In the genomic region with DNA sequence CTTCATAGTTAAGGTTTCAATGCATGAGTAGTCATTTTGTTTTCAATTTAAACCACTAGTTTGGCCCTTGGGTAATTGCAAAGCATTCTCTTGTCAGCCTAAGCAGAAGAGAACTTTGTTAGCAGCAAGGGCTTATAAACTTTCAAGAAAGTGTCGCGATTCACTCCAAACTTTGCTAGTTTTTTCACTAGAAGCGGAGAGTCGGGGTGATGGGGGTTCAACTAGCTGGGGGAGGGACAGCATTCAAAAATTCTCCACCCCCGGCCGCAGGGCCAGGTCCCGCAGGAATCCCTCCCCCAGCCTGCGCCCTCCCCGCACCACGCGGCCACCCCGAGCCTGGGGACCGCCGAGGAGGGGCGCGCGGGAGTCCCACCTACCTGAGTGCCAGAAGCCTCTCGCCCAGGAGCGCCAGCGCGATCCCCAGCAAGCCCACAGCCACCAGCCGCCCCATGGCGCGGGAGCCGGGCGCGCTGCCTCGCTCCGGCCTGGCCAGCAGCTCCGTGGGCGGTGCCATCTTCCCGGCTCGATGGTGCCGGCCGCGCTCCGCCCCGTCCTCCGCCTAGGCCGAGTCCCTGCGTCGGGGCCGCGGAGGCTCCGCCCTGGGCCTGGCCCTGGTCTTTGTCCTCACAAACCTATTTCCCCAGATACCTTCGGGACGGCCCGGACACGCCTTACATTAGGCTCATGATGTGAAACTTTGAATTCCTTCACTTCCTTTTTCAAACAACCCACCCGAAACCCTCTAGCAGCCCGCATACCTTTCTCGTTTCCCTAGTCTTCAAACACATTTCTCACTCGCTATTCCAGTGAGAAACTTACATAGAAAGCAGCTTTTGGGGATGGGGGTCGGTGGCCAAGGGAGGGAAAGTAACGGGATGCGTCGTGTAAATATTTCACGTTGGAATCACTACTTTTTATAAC, we compare ENCODE assay signal across 1 cellular context.
TF ChIP-seq lines count a peak whose summit lies in the region.

A gene (minus strand): TSS at position 528 of the 921 bp plus-strand sequence. CDS start 77 bp downstream, at position 451.

TF ChIP-seq in K562, 482 proteins besides CTCF, POLR2A, EP300 and RAD21 (continued from another document and continues in another):
- TF ChIP-seq, protein P1, sequence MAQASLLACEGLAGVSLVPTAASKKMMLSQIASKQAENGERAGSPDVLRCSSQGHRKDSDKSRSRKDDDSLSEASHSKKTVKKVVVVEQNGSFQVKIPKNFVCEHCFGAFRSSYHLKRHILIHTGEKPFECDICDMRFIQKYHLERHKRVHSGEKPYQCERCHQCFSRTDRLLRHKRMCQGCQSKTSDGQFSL (CRISPR knock-in tag; IDR thresholded peaks at IDR 0.05): no peak
- TF ChIP-seq, protein P1 (tag; IDR thresholded peaks at IDR 0.05): no peak
- TF ChIP-seq, protein P2, sequence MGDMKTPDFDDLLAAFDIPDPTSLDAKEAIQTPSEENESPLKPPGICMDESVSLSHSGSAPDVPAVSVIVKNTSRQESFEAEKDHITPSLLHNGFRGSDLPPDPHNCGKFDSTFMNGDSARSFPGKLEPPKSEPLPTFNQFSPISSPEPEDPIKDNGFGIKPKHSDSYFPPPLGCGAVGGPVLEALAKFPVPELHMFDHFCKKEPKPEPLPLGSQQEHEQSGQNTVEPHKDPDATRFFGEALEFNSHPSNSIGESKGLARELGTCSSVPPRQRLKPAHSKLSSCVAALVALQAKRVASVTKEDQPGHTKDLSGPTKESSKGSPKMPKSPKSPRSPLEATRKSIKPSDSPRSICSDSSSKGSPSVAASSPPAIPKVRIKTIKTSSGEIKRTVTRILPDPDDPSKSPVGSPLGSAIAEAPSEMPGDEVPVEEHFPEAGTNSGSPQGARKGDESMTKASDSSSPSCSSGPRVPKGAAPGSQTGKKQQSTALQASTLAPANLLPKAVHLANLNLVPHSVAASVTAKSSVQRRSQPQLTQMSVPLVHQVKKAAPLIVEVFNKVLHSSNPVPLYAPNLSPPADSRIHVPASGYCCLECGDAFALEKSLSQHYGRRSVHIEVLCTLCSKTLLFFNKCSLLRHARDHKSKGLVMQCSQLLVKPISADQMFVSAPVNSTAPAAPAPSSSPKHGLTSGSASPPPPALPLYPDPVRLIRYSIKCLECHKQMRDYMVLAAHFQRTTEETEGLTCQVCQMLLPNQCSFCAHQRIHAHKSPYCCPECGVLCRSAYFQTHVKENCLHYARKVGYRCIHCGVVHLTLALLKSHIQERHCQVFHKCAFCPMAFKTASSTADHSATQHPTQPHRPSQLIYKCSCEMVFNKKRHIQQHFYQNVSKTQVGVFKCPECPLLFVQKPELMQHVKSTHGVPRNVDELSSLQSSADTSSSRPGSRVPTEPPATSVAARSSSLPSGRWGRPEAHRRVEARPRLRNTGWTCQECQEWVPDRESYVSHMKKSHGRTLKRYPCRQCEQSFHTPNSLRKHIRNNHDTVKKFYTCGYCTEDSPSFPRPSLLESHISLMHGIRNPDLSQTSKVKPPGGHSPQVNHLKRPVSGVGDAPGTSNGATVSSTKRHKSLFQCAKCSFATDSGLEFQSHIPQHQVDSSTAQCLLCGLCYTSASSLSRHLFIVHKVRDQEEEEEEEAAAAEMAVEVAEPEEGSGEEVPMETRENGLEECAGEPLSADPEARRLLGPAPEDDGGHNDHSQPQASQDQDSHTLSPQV (IDR thresholded peaks at IDR 0.05): peak; percentile 61
- TF ChIP-seq, protein P3, sequence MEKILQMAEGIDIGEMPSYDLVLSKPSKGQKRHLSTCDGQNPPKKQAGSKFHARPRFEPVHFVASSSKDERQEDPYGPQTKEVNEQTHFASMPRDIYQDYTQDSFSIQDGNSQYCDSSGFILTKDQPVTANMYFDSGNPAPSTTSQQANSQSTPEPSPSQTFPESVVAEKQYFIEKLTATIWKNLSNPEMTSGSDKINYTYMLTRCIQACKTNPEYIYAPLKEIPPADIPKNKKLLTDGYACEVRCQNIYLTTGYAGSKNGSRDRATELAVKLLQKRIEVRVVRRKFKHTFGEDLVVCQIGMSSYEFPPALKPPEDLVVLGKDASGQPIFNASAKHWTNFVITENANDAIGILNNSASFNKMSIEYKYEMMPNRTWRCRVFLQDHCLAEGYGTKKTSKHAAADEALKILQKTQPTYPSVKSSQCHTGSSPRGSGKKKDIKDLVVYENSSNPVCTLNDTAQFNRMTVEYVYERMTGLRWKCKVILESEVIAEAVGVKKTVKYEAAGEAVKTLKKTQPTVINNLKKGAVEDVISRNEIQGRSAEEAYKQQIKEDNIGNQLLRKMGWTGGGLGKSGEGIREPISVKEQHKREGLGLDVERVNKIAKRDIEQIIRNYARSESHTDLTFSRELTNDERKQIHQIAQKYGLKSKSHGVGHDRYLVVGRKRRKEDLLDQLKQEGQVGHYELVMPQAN (IDR thresholded peaks at IDR 0.05; ENCODE audit: borderline replicate concordance): no peak
- TF ChIP-seq HNRNPK (IDR thresholded peaks at IDR 0.05; ENCODE audit: low read depth, low read length, poor library complexity, severe bottlenecking) (no peak), ZNF224 (CRISPR knock-in tag; IDR thresholded peaks at IDR 0.05) (no peak), TRIM24 (IDR thresholded peaks at IDR 0.05) (0 out of 4 replicates have a peak, but pooled peaks of 1 of the 2 experiments have one; percentile 24), POLR2H (tag; IDR thresholded peaks at IDR 0.05; ENCODE audit: low read depth) (peak; percentile 79), MXI1 (IDR thresholded peaks at IDR 0.05; ENCODE audit: low read depth, low read length) (no peak), GTF2F1 (IDR thresholded peaks at IDR 0.05; ENCODE audit: low read depth, low read length) (peak; percentile 70; the same call in 1 of the 2 replicates), YY1 (IDR thresholded peaks at IDR 0.05; ENCODE audit: borderline replicate concordance in 1 of 3, control insufficient read depth in 1 of 3, extremely low read depth in 1 of 3, insufficient read depth in 3 of 3, insufficient read length in 1 of 3, insufficient replicate concordance in 2 of 3, low read depth in 1 of 3, low read length in 2 of 3) (peak; percentile 58 to 92 (median 86)), ZSCAN32 (CRISPR knock-in tag; IDR thresholded peaks at IDR 0.05) (no peak), GABPB1 (CRISPR knock-in tag; IDR thresholded peaks at IDR 0.05) (no peak; the same call in 1 of the 2 replicates), HDGF (IDR thresholded peaks at IDR 0.05) (no peak), KAT7 (CRISPR knock-in tag; IDR thresholded peaks at IDR 0.05; ENCODE audit: borderline replicate concordance) (0 out of 2 replicates have a peak, but pooled peaks have one; percentile 65), SMAD4 (CRISPR knock-in tag; conservative IDR thresholded peaks at IDR 0.05) (no peak; the same call in 1 of the 2 replicates), ZNF12 (CRISPR knock-in tag; IDR thresholded peaks at IDR 0.05) (no peak), ZBTB7A (IDR thresholded peaks at IDR 0.05; ENCODE audit: borderline replicate concordance, control insufficient read depth, low read depth, low read length) (peak; percentile 78; the same call in 1 of the 2 replicates), HCFC1 (IDR thresholded peaks at IDR 0.05; ENCODE audit: low read depth, low read length) (no peak), RCOR1 (IDR thresholded peaks at IDR 0.05; ENCODE audit: borderline replicate concordance in 1 of 2, low read depth in 2 of 2, low read length in 2 of 2) (peak in 1 of 2 experiments; percentile 30; a peak in 1 of 4 replicates), KHSRP (IDR thresholded peaks at IDR 0.05) (no peak), CREM (IDR thresholded peaks at IDR 0.05; ENCODE audit: low read depth) (peak; percentile 62), NR2C2 (CRISPR knock-in tag; IDR thresholded peaks at IDR 0.05) (no peak), NR2C2 (tag; IDR thresholded peaks at IDR 0.05) (no peak), MYC (IDR thresholded peaks at IDR 0.05; ENCODE audit: low read depth, low read length) (peak; percentile 80), MYC (CRISPR knock-in tag; IDR thresholded peaks at IDR 0.05; ENCODE audit: borderline replicate concordance, low read depth) (no peak), ARNT (IDR thresholded peaks at IDR 0.05) (peak in 1 of 2 experiments; percentile 64; a peak in 1 of 4 replicates)
- TF ChIP-seq, protein P4, sequence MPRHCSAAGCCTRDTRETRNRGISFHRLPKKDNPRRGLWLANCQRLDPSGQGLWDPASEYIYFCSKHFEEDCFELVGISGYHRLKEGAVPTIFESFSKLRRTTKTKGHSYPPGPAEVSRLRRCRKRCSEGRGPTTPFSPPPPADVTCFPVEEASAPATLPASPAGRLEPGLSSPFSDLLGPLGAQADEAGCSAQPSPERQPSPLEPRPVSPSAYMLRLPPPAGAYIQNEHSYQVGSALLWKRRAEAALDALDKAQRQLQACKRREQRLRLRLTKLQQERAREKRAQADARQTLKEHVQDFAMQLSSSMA (CRISPR knock-in tag; IDR thresholded peaks at IDR 0.05): no peak
- TF ChIP-seq, protein P5, sequence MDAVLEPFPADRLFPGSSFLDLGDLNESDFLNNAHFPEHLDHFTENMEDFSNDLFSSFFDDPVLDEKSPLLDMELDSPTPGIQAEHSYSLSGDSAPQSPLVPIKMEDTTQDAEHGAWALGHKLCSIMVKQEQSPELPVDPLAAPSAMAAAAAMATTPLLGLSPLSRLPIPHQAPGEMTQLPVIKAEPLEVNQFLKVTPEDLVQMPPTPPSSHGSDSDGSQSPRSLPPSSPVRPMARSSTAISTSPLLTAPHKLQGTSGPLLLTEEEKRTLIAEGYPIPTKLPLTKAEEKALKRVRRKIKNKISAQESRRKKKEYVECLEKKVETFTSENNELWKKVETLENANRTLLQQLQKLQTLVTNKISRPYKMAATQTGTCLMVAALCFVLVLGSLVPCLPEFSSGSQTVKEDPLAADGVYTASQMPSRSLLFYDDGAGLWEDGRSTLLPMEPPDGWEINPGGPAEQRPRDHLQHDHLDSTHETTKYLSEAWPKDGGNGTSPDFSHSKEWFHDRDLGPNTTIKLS (IDR thresholded peaks at IDR 0.05; ENCODE audit: borderline replicate concordance, low read depth): no peak
- TF ChIP-seq, protein P6, sequence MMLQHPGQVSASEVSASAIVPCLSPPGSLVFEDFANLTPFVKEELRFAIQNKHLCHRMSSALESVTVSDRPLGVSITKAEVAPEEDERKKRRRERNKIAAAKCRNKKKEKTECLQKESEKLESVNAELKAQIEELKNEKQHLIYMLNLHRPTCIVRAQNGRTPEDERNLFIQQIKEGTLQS (IDR thresholded peaks at IDR 0.05): no peak
- TF ChIP-seq, protein P6 (CRISPR knock-in tag; conservative IDR thresholded peaks at IDR 0.05): no peak
- TF ChIP-seq, protein P7, sequence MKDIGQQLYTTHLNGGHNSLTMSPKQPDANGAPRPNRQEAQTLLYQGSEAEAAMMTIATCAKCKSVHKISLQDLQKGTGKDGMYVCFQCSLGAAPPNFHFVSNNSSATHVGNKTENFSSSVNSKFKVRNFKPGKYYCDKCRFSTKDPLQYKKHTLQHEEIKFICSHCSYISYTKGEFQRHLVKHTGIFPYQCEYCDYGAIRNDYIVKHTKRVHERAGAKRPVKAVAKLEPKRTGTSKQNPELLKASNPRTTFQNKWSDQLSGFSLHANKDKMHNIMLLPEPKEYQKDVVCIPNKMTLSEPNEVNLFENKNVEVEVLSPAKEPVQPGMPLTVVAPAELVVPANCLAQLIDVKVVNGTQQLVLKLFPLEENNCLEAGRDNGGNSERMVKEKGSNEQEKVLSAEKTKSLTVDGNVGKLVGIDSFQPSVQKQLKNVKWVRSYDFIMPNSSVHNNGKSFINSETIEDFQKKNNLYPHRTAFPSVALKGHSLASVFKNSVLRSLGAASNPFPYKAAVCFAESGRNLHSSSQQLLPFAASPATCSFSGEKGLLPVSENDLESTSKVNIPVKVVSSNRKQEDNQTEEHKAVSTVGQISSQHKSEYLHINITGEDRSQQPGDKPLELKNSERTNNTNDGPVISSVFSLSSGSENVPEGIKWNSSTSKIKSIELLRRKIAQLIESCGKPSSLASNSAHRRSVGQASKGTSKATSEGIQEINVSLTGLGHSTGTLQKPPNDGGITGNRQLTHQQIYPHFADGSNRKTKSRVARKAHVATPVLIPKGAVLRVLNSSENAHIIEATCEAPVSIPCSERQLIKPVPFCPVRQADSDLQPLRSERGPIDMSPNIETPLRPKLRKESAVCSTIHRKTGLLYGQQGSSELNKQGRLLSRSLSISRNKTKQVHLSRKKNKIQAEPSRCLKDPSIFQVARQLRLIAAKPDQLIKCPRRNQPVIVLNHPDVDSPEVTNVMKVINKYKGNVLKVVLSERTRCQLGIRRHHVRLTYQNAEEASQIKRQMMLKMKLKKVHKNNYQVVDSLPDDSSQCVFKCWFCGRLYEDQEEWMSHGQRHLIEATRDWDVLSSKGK (CRISPR knock-in tag; IDR thresholded peaks at IDR 0.05): no peak
- TF ChIP-seq, protein P8, sequence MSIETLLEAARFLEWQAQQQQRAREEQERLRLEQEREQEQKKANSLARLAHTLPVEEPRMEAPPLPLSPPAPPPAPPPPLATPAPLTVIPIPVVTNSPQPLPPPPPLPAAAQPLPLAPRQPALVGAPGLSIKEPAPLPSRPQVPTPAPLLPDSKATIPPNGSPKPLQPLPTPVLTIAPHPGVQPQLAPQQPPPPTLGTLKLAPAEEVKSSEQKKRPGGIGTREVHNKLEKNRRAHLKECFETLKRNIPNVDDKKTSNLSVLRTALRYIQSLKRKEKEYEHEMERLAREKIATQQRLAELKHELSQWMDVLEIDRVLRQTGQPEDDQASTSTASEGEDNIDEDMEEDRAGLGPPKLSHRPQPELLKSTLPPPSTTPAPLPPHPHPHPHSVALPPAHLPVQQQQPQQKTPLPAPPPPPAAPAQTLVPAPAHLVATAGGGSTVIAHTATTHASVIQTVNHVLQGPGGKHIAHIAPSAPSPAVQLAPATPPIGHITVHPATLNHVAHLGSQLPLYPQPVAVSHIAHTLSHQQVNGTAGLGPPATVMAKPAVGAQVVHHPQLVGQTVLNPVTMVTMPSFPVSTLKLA (conservative IDR thresholded peaks at IDR 0.05): peak; percentile 69 to 85
- TF ChIP-seq, protein P9, sequence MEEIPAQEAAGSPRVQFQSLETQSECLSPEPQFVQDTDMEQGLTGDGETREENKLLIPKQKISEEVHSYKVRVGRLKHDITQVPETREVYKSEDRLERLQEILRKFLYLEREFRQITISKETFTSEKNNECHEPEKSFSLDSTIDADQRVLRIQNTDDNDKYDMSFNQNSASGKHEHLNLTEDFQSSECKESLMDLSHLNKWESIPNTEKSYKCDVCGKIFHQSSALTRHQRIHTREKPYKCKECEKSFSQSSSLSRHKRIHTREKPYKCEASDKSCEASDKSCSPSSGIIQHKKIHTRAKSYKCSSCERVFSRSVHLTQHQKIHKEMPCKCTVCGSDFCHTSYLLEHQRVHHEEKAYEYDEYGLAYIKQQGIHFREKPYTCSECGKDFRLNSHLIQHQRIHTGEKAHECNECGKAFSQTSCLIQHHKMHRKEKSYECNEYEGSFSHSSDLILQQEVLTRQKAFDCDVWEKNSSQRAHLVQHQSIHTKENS (CRISPR knock-in tag; IDR thresholded peaks at IDR 0.05): no peak
